In genomic region chr2:200026838-200027237, GRCh38 we compare ENCODE assay signal across 1 cellular context.
TF ChIP-seq lines count a peak whose summit lies in the region.

No MANE protein-coding gene starts in this region.

TF ChIP-seq in IMR-90, 13 proteins besides CTCF, POLR2A, EP300 and RAD21 (continued from another document):
- TF ChIP-seq ELK1 (IDR thresholded peaks at IDR 0.05; ENCODE audit: borderline replicate concordance, low read depth, low read length): no peak
